In genomic region chr19:54138777-54139256, GRCh38 we compare ENCODE assay signal across 1 cellular context.
TF ChIP-seq lines count a peak whose summit lies in the region.

No MANE protein-coding gene starts in this region.

TF ChIP-seq in endothelial cell of umbilical vein, 7 proteins besides CTCF, POLR2A, EP300 and RAD21:
- TF ChIP-seq MYC (IDR thresholded peaks at IDR 0.05; ENCODE audit: low read depth, low read length) (no peak), POLR2AphosphoS5 (IDR thresholded peaks at IDR 0.05; ENCODE audit: insufficient read depth, low read depth, low read length) (no peak), EZH2 (IDR thresholded peaks at IDR 0.05; ENCODE audit: borderline replicate concordance, low read depth, low read length, severe bottlenecking) (no peak), FOS (IDR thresholded peaks at IDR 0.05; ENCODE audit: borderline replicate concordance, insufficient read depth, low read length) (no peak), JUN (IDR thresholded peaks at IDR 0.05; ENCODE audit: borderline replicate concordance, insufficient read depth, insufficient read length, low read depth) (no peak), GATA2 (IDR thresholded peaks at IDR 0.05; ENCODE audit: insufficient read depth, insufficient read length, low read depth, low read length) (no peak)
- TF ChIP-seq, protein P1, sequence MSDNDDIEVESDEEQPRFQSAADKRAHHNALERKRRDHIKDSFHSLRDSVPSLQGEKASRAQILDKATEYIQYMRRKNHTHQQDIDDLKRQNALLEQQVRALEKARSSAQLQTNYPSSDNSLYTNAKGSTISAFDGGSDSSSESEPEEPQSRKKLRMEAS (IDR thresholded peaks at IDR 0.05; ENCODE audit: insufficient read depth, insufficient read length), result no peak
